ENCODE assay signal across 12 cellular contexts in the genomic region with DNA sequence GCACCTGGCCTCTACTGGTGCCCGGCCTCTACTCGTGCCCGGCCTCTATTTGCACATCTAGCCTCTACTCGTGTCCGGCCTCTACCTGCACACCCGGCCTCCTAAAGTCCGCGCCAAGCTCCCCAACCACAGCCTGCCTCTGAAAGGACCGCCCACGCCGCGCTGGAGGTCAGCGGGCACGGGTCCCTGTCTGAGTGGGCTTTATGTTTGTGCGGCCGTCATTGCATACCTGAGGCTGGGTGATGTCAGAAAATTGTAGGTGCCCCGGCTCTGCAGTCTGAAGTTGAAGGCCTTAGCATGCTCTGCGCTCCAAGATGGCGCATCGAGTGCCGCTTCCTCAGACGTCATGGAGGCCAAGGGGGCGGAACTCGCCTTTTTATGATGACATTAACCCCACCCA. TPM values are rescaled to one million over a fixed set of nuclear protein-coding genes. Genes with fewer than 3 reads are reported as not detected.
DNase-seq lines count a peak whose midpoint lies in the region; ATAC-seq and TF ChIP-seq lines count a peak whose summit lies in the region.
"Had no signal": no experiment of that assay in that cellular context is flagged by ENCODE, and none has a peak within 500 bp of the region (broad histone marks: within the 10 kb centered on the region; RNA-seq: fewer than 3 reads in every experiment).

No MANE protein-coding gene starts in this region.

- no TSS peak for BruUV-seq in MCF 10A (replicated peaks; lab: Mats Ljungman, UMichigan)

- no peak for TF ChIP-seq CTCF in breast epithelium (IDR thresholded peaks at IDR 0.05)
- no peak for TF ChIP-seq CTCF in MCF 10A (IDR thresholded peaks at IDR 0.05; ENCODE audit: unreplicated experiment)
- TF ChIP-seq CTCF in neural crest cell (conservative IDR thresholded peaks at IDR 0.05), result no peak
- no peak for TF ChIP-seq CTCF in upper lobe of right lung (IDR thresholded peaks at IDR 0.05)

- H3K4me3 ChIP-seq in breast epithelium (peak overlapping the region in 2 of 3 donors; percentile 70 to 94), upper lobe of right lung (peak overlapping the region; percentile 66)

- H3K27me3 Mint-ChIP-seq in MCF 10A (ENCODE audit: insufficient read depth, unreplicated experiment), result no peaks in the 10 kb centered on the region
- peaks cover 8% of the 10 kb centered on the region for H3K27me3 Mint-ChIP-seq in dendritic cell treated with granulocyte-macrophage colony-stimulating factor and Interleukin-4, amounts not matched to agents 40 ng/mL and 50 ng/mL, for 4 days
- H3K27me3 Mint-ChIP-seq in neural crest cell (ENCODE audit: low read depth), result no peaks in the 10 kb centered on the region
- no peaks in the 10 kb centered on the region for H3K27me3 Mint-ChIP-seq in activated T-helper 2 cell treated with anti-CD3 and anti-CD28 coated beads, Interferon-gamma antibody, Interleukin-2, Interleukin-4, amounts not matched to agents 10 μg/mL and 5 μg/mL and 100 μg/mL, durations not matched to agents 14 hours and 24 hours and 36 hours (ENCODE audit: low read depth)

- POLR2A ChIA-PET in MCF 10A (lab: Yijun Ruan, JAX), result no interaction called here

- H3K27ac ChIP-seq in breast epithelium (no peak overlapping the region), upper lobe of right lung (no peak overlapping the region)

- H3K4me1 ChIP-seq in breast epithelium (no peaks in the 10 kb centered on the region), upper lobe of right lung (no peaks in the 10 kb centered on the region)

- no peak for TF ChIP-seq POLR2A in breast epithelium (IDR thresholded peaks at IDR 0.05)

- ATAC-seq in upper lobe of right lung, result no peak
- ATAC-seq: stimulated activated effector memory CD8-positive, alpha-beta T cell treated with anti-CD3 and anti-CD28 coated beads, Interleukin-12 subunit alpha, Interleukin-12 subunit beta, amount 100 ng/mL, for 72 hours had no signal

- H3K9me3 ChIP-seq in breast epithelium (peaks cover 35 to 37% of the 10 kb centered on the region in 2 donors), upper lobe of right lung (peaks cover 4% of the 10 kb centered on the region)

- no peaks in the 10 kb centered on the region for H3K27me3 ChIP-seq in breast epithelium
- H3K27me3 ChIP-seq in upper lobe of right lung, result no peaks in the 10 kb centered on the region

- no peaks in the 10 kb centered on the region for H3K4me1 Mint-ChIP-seq in MCF 10A (ENCODE audit: insufficient read depth, unreplicated experiment)
- peaks cover 12% of the 10 kb centered on the region for H3K4me1 Mint-ChIP-seq in dendritic cell treated with granulocyte-macrophage colony-stimulating factor and Interleukin-4, amounts not matched to agents 40 ng/mL and 50 ng/mL, for 4 days (ENCODE audit: low read depth)
- H3K4me1 Mint-ChIP-seq in neural crest cell, result peaks cover 7% of the 10 kb centered on the region
- H3K4me1 Mint-ChIP-seq in activated T-helper 2 cell treated with anti-CD3 and anti-CD28 coated beads, Interferon-gamma antibody, Interleukin-2, Interleukin-4, amounts not matched to agents 10 μg/mL and 5 μg/mL and 100 μg/mL, durations not matched to agents 14 hours and 24 hours and 36 hours (ENCODE audit: low read depth), result no peaks in the 10 kb centered on the region

- H3K27ac Mint-ChIP-seq in MCF 10A (ENCODE audit: low read depth, unreplicated experiment), result no peak overlapping the region
- no peak overlapping the region for H3K27ac Mint-ChIP-seq in dendritic cell treated with granulocyte-macrophage colony-stimulating factor and Interleukin-4, amounts not matched to agents 40 ng/mL and 50 ng/mL, for 4 days
- no peak overlapping the region for H3K27ac Mint-ChIP-seq in neural crest cell (ENCODE audit: unreplicated experiment)
- H3K27ac Mint-ChIP-seq in activated T-helper 2 cell treated with anti-CD3 and anti-CD28 coated beads, Interferon-gamma antibody, Interleukin-2, Interleukin-4, amounts not matched to agents 10 μg/mL and 5 μg/mL and 100 μg/mL, durations not matched to agents 14 hours and 24 hours and 36 hours, result no peak overlapping the region
- H3K27ac Mint-ChIP-seq: stimulated activated effector memory CD8-positive, alpha-beta T cell treated with anti-CD3 and anti-CD28 coated beads, Interleukin-12 subunit alpha, Interleukin-12 subunit beta, amount 100 ng/mL, for 72 hours had no signal

- H3K36me3 Mint-ChIP-seq in MCF 10A (ENCODE audit: insufficient read depth, unreplicated experiment), result no peaks in the 10 kb centered on the region
- peaks cover 27% of the 10 kb centered on the region for H3K36me3 Mint-ChIP-seq in dendritic cell treated with granulocyte-macrophage colony-stimulating factor and Interleukin-4, amounts not matched to agents 40 ng/mL and 50 ng/mL, for 4 days (ENCODE audit: low read depth)
- peaks cover 36% of the 10 kb centered on the region for H3K36me3 Mint-ChIP-seq in neural crest cell (ENCODE audit: low read depth)
- H3K36me3 Mint-ChIP-seq in activated T-helper 2 cell treated with anti-CD3 and anti-CD28 coated beads, Interferon-gamma antibody, Interleukin-2, Interleukin-4, amounts not matched to agents 10 μg/mL and 5 μg/mL and 100 μg/mL, durations not matched to agents 14 hours and 24 hours and 36 hours (ENCODE audit: low read depth), result peaks cover 14% of the 10 kb centered on the region
- H3K36me3 Mint-ChIP-seq: stimulated activated effector memory CD8-positive, alpha-beta T cell treated with anti-CD3 and anti-CD28 coated beads, Interleukin-12 subunit alpha, Interleukin-12 subunit beta, amount 100 ng/mL, for 72 hours had no signal

- DNase-seq in breast epithelium (ENCODE audit: low spot score in 2 of 2) (no peak), MCF 10A (ENCODE audit: unreplicated experiment) (no peak), neural crest cell (ENCODE audit: low read depth, low spot score) (no peak), upper lobe of right lung (no peak), NCI-H82 treated with DMSO at 0.1 percent for 48 hours (lab: John Stamatoyannopoulos, UW; ENCODE audit: unreplicated experiment) (no peak), midbrain (lab: John Stamatoyannopoulos, UW) (no peak)
- no peak for DNase-seq in activated T-helper 2 cell treated with anti-CD3 and anti-CD28 coated beads, Interferon-gamma antibody, Interleukin-2, Interleukin-4, amounts not matched to agents 10 μg/mL and 5 μg/mL and 100 μg/mL, durations not matched to agents 14 hours and 24 hours and 36 hours (ENCODE audit: low spot score)
- DNase-seq: NCI-H2029 treated with DMSO at 0.1 percent for 48 hours had no signal

- CTCF ChIA-PET in MCF 10A (lab: Yijun Ruan, JAX), result no interaction called here

- H3K36me3 ChIP-seq in breast epithelium, result no peaks in the 10 kb centered on the region
- no peaks in the 10 kb centered on the region for H3K36me3 ChIP-seq in upper lobe of right lung

- H3K9me3 Mint-ChIP-seq in MCF 10A (ENCODE audit: unreplicated experiment) (peaks cover 15% of the 10 kb centered on the region), neural crest cell (peaks cover 12% of the 10 kb centered on the region)
- peaks cover 91% of the 10 kb centered on the region for H3K9me3 Mint-ChIP-seq in dendritic cell treated with granulocyte-macrophage colony-stimulating factor and Interleukin-4, amounts not matched to agents 40 ng/mL and 50 ng/mL, for 4 days
- H3K9me3 Mint-ChIP-seq in activated T-helper 2 cell treated with anti-CD3 and anti-CD28 coated beads, Interferon-gamma antibody, Interleukin-2, Interleukin-4, amounts not matched to agents 10 μg/mL and 5 μg/mL and 100 μg/mL, durations not matched to agents 14 hours and 24 hours and 36 hours, result peaks cover 64% of the 10 kb centered on the region

- H3K4me3 Mint-ChIP-seq in MCF 10A (ENCODE audit: unreplicated experiment) (no peak overlapping the region), neural crest cell (peak overlapping the region; percentile 27)
- peak overlapping the region; percentile 52 for H3K4me3 Mint-ChIP-seq in dendritic cell treated with granulocyte-macrophage colony-stimulating factor and Interleukin-4, amounts not matched to agents 40 ng/mL and 50 ng/mL, for 4 days
- H3K4me3 Mint-ChIP-seq in activated T-helper 2 cell treated with anti-CD3 and anti-CD28 coated beads, Interferon-gamma antibody, Interleukin-2, Interleukin-4, amounts not matched to agents 10 μg/mL and 5 μg/mL and 100 μg/mL, durations not matched to agents 14 hours and 24 hours and 36 hours (ENCODE audit: low read depth), result no peak overlapping the region
- H3K4me3 Mint-ChIP-seq: stimulated activated effector memory CD8-positive, alpha-beta T cell treated with anti-CD3 and anti-CD28 coated beads, Interleukin-12 subunit alpha, Interleukin-12 subunit beta, amount 100 ng/mL, for 72 hours had no signal

- intact Hi-C loops in breast epithelium (cut with DNase I; ENCODE audit: low total_unique reads), result no loop called here
- intact Hi-C loops in MCF 10A (cut with micrococcal nuclease), result no loop called here
- intact Hi-C loops in dendritic cell treated with granulocyte-macrophage colony-stimulating factor and Interleukin-4, amounts not matched to agents 40 ng/mL and 50 ng/mL, for 4 days (cut with micrococcal nuclease), result no loop called here
- intact Hi-C loops in upper lobe of right lung (cut with DNase I), result no loop called here
- intact Hi-C loops in activated T-helper 2 cell treated with anti-CD3 and anti-CD28 coated beads, Interferon-gamma antibody, Interleukin-2, Interleukin-4, amounts not matched to agents 10 μg/mL and 5 μg/mL and 100 μg/mL, durations not matched to agents 14 hours and 24 hours and 36 hours (cut with micrococcal nuclease), result no loop called here

RNA-seq across cellular contexts. Expression of gene ZNF135, which starts 1.1 kb away (rescaled TPM):
- total RNA-seq in breast epithelium, result 10 to 100 TPM in 2 of 3 donors, 1 to 10 TPM in 1; 7.5 to 16.2 (median 14.4) TPM
- total RNA-seq in MCF 10A (2022), result not detected in 2 replicates
- 6.0 and 6.3 TPM in 2 replicates for total RNA-seq in neural crest cell
- total RNA-seq in upper lobe of right lung, result 4.1 TPM
- total RNA-seq in activated T-helper 2 cell treated with anti-CD3 and anti-CD28 coated beads, Interferon-gamma antibody, Interleukin-2, Interleukin-4, amounts not matched to agents 10 μg/mL and 5 μg/mL and 100 μg/mL, durations not matched to agents 14 hours and 24 hours and 36 hours, result not detected in 2 replicates

RNA-seq across cellular contexts. Expression of gene ZSCAN1, which starts 26.4 kb away (rescaled TPM):
- total RNA-seq in breast epithelium (1 to 10 TPM in 1 of 3 donors, not detected in 2; 1.3 TPM), MCF 10A (2022) (not detected in 2 replicates), neural crest cell (7.1 and 7.6 TPM in 2 replicates), upper lobe of right lung (not detected)
- total RNA-seq in activated T-helper 2 cell treated with anti-CD3 and anti-CD28 coated beads, Interferon-gamma antibody, Interleukin-2, Interleukin-4, amounts not matched to agents 10 μg/mL and 5 μg/mL and 100 μg/mL, durations not matched to agents 14 hours and 24 hours and 36 hours, result not detected in 2 replicates
- total RNA-seq: myocyte, SK-MEL-5 had no signal

RNA-seq across cellular contexts. Expression of gene ZSCAN18, which starts 37.8 kb away (rescaled TPM):
- total RNA-seq in breast epithelium (10 to 100 TPM; 29.1 to 94.4 (median 66.2) TPM), MCF 10A (2022) (not detected in 2 replicates), neural crest cell (56.6 and 58.8 TPM in 2 replicates), upper lobe of right lung (47.3 TPM)
- 3.0 TPM in 2 replicates for total RNA-seq in activated T-helper 2 cell treated with anti-CD3 and anti-CD28 coated beads, Interferon-gamma antibody, Interleukin-2, Interleukin-4, amounts not matched to agents 10 μg/mL and 5 μg/mL and 100 μg/mL, durations not matched to agents 14 hours and 24 hours and 36 hours

RNA-seq across cellular contexts. Expression of gene ZNF606, which starts 57.6 kb away (rescaled TPM):
- 10 to 100 TPM; 12.0 to 46.5 (median 21.6) TPM for total RNA-seq in breast epithelium
- total RNA-seq in MCF 10A (2022), result 0.71 and 0.98 TPM in 2 replicates
- total RNA-seq in neural crest cell, result 38.1 and 41.5 TPM in 2 replicates
- total RNA-seq in upper lobe of right lung, result 15.4 TPM
- total RNA-seq in activated T-helper 2 cell treated with anti-CD3 and anti-CD28 coated beads, Interferon-gamma antibody, Interleukin-2, Interleukin-4, amounts not matched to agents 10 μg/mL and 5 μg/mL and 100 μg/mL, durations not matched to agents 14 hours and 24 hours and 36 hours, result 6.3 and 6.4 TPM in 2 replicates

Comparison
In these comparisons a context has a peak if more than half of its experiments do, and no peak if none do; other contexts are left out.
1. H3K4me3 Mint-ChIP-seq: peak in dendritic cell treated with granulocyte-macrophage colony-stimulating factor and Interleukin-4, amounts not matched to agents 40 ng/mL and 50 ng/mL, for 4 days (single experiment) and neural crest cell (single experiment); none in MCF 10A (single experiment) and activated T-helper 2 cell treated with anti-CD3 and anti-CD28 coated beads, Interferon-gamma antibody, Interleukin-2, Interleukin-4, amounts not matched to agents 10 μg/mL and 5 μg/mL and 100 μg/mL, durations not matched to agents 14 hours and 24 hours and 36 hours (single experiment).